ENCODE assay signal across 1 cellular context in genomic region chr6:8085053-8085511, GRCh38.
TF ChIP-seq lines count a peak whose summit lies in the region.

No MANE protein-coding gene starts in this region.

TF ChIP-seq in HepG2, 621 proteins besides CTCF, POLR2A, EP300 and RAD21 (continued from another document and continues in another):
- TF ChIP-seq KDM5A (IDR thresholded peaks at IDR 0.05; ENCODE audit: borderline replicate concordance, low read length) (0 out of 2 replicates have a peak, but pooled peaks have one; percentile 43), GATA4 (IDR thresholded peaks at IDR 0.05; ENCODE audit: borderline replicate concordance, low read depth) (peak; percentile 65; the same call in 1 of the 2 replicates), ZFP90 (CRISPR knock-in tag; IDR thresholded peaks at IDR 0.05; ENCODE audit: borderline replicate concordance) (no peak), ATRX (CRISPR knock-in tag; IDR thresholded peaks at IDR 0.05; ENCODE audit: borderline replicate concordance) (no peak), HIC2 (CRISPR knock-in tag; IDR thresholded peaks at IDR 0.05; ENCODE audit: low read depth) (peak; percentile 50; the same call in 1 of the 2 replicates), RXRA (CRISPR knock-in tag; IDR thresholded peaks at IDR 0.05) (peak; percentile 94; the same call in 1 of the 2 replicates), PHF20 (CRISPR knock-in tag; IDR thresholded peaks at IDR 0.05) (no peak), RBAK (CRISPR knock-in tag; IDR thresholded peaks at IDR 0.05) (no peak), ATF1 (CRISPR knock-in tag; IDR thresholded peaks at IDR 0.05) (peak; percentile 71), ZBTB49 (CRISPR knock-in tag; IDR thresholded peaks at IDR 0.05; ENCODE audit: borderline replicate concordance) (no peak), RFXANK (CRISPR knock-in tag; IDR thresholded peaks at IDR 0.05) (no peak), ZNF549 (CRISPR knock-in tag; IDR thresholded peaks at IDR 0.05) (no peak), PHF5A (CRISPR knock-in tag; IDR thresholded peaks at IDR 0.05; ENCODE audit: low read depth, unreplicated experiment) (peak; percentile 81), MAFF (IDR thresholded peaks at IDR 0.05; ENCODE audit: low read depth, low read length) (no peak), RORA (CRISPR knock-in tag; IDR thresholded peaks at IDR 0.05) (peak; percentile 57; the same call in 1 of the 2 replicates), NCOA2 (CRISPR knock-in tag; IDR thresholded peaks at IDR 0.05) (peak; percentile 95), AKAP8 (CRISPR knock-in tag; IDR thresholded peaks at IDR 0.05) (no peak), ZBTB26 (CRISPR knock-in tag; IDR thresholded peaks at IDR 0.05; ENCODE audit: borderline replicate concordance) (no peak; the same call in 1 of the 2 replicates), ZSCAN30 (CRISPR knock-in tag; IDR thresholded peaks at IDR 0.05) (no peak), SOX6 (IDR thresholded peaks at IDR 0.05) (no peak), SOX6 (CRISPR knock-in tag; IDR thresholded peaks at IDR 0.05) (peak; percentile 95), PAWR (CRISPR knock-in tag; IDR thresholded peaks at IDR 0.05; ENCODE audit: borderline replicate concordance) (no peak), ZNF557 (CRISPR knock-in tag; IDR thresholded peaks at IDR 0.05) (no peak), MAF1 (CRISPR knock-in tag; IDR thresholded peaks at IDR 0.05; ENCODE audit: borderline replicate concordance) (no peak; the same call in 1 of the 2 replicates), ASH2L (IDR thresholded peaks at IDR 0.05; ENCODE audit: insufficient read length, low read depth, low read length) (peak; percentile 73), RBM22 (optimal IDR thresholded peaks at IDR 0.05; ENCODE audit: low read length) (no peak), ZFP41 (CRISPR knock-in tag; IDR thresholded peaks at IDR 0.05; ENCODE audit: borderline replicate concordance) (no peak), ATF4 (CRISPR knock-in tag; IDR thresholded peaks at IDR 0.05) (peak in 1 of 2 experiments; percentile 95; a peak in 2 of 4 replicates), ZNF44 (CRISPR knock-in tag; IDR thresholded peaks at IDR 0.05) (no peak), BORCS8-MEF2B (CRISPR knock-in tag; IDR thresholded peaks at IDR 0.05) (no peak), ZNF317 (CRISPR knock-in tag; IDR thresholded peaks at IDR 0.05) (peak; percentile 83; the same call in 1 of the 2 replicates), CEBPB (IDR thresholded peaks at IDR 0.05; ENCODE audit: borderline replicate concordance, low read depth, low read length) (peak; percentile 96), ZNF253 (CRISPR knock-in tag; IDR thresholded peaks at IDR 0.05; ENCODE audit: borderline replicate concordance) (no peak), MEIS2 (CRISPR knock-in tag; IDR thresholded peaks at IDR 0.05) (peak; percentile 82), IRF9 (CRISPR knock-in tag; IDR thresholded peaks at IDR 0.05; ENCODE audit: borderline replicate concordance) (no peak), ARNTL (CRISPR knock-in tag; IDR thresholded peaks at IDR 0.05) (no peak), ZNF282 (IDR thresholded peaks at IDR 0.05; ENCODE audit: partially characterized antibody) (no peak), ZNF790 (CRISPR knock-in tag; IDR thresholded peaks at IDR 0.05; ENCODE audit: borderline replicate concordance) (no peak), ZBTB46 (CRISPR knock-in tag; IDR thresholded peaks at IDR 0.05; ENCODE audit: borderline replicate concordance) (no peak), NFRKB (IDR thresholded peaks at IDR 0.05) (no peak), NONO (IDR thresholded peaks at IDR 0.05) (no peak), NONO (CRISPR knock-in tag; conservative IDR thresholded peaks at IDR 0.05) (peak; percentile 71), ZNF468 (CRISPR knock-in tag; IDR thresholded peaks at IDR 0.05) (no peak; the same call in 1 of the 2 replicates), ZNF556 (CRISPR knock-in tag; IDR thresholded peaks at IDR 0.05; ENCODE audit: borderline replicate concordance) (peak; percentile 81; the same call in 1 of the 2 replicates), KMT2A (CRISPR knock-in tag; IDR thresholded peaks at IDR 0.05) (peak; percentile 77; the same call in 1 of the 2 replicates), CBX1 (IDR thresholded peaks at IDR 0.05; ENCODE audit: low read depth) (peak; percentile 68), ZNF816 (CRISPR knock-in tag; IDR thresholded peaks at IDR 0.05; ENCODE audit: borderline replicate concordance) (no peak), ZC3H4 (CRISPR knock-in tag; IDR thresholded peaks at IDR 0.05; ENCODE audit: borderline replicate concordance) (no peak), GLMP (CRISPR knock-in tag; IDR thresholded peaks at IDR 0.05; ENCODE audit: borderline replicate concordance) (no peak), ZNF264 (CRISPR knock-in tag; IDR thresholded peaks at IDR 0.05) (no peak), TARDBP (CRISPR knock-in tag; IDR thresholded peaks at IDR 0.05) (peak; percentile 89), ZFP36 (IDR thresholded peaks at IDR 0.05; ENCODE audit: borderline replicate concordance, low read depth, low read length, partially characterized antibody) (no peak)
- TF ChIP-seq, protein P1, sequence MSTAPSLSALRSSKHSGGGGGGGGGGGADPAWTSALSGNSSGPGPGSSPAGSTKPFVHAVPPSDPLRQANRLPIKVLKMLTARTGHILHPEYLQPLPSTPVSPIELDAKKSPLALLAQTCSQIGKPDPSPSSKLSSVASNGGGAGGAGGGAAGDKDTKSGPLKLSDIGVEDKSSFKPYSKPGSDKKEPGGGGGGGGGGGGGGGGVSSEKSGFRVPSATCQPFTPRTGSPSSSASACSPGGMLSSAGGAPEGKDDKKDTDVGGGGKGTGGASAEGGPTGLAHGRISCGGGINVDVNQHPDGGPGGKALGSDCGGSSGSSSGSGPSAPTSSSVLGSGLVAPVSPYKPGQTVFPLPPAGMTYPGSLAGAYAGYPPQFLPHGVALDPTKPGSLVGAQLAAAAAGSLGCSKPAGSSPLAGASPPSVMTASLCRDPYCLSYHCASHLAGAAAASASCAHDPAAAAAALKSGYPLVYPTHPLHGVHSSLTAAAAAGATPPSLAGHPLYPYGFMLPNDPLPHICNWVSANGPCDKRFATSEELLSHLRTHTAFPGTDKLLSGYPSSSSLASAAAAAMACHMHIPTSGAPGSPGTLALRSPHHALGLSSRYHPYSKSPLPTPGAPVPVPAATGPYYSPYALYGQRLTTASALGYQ (CRISPR knock-in tag; IDR thresholded peaks at IDR 0.05) = peak; percentile 87
- TF ChIP-seq, protein P2, sequence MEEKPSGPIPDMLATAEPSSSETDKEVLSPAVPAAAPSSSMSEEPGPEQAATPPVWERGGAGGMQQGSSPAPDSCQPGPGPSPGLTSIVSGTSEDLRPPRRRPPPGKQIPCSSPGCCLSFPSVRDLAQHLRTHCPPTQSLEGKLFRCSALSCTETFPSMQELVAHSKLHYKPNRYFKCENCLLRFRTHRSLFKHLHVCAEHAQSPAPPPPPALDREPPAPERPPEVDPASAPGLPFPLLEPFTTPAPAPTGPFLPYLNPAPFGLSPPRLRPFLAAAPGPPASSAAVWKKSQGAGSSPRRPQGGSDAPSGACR (CRISPR knock-in tag; IDR thresholded peaks at IDR 0.05) = peak; percentile 92
- TF ChIP-seq, protein P3, sequence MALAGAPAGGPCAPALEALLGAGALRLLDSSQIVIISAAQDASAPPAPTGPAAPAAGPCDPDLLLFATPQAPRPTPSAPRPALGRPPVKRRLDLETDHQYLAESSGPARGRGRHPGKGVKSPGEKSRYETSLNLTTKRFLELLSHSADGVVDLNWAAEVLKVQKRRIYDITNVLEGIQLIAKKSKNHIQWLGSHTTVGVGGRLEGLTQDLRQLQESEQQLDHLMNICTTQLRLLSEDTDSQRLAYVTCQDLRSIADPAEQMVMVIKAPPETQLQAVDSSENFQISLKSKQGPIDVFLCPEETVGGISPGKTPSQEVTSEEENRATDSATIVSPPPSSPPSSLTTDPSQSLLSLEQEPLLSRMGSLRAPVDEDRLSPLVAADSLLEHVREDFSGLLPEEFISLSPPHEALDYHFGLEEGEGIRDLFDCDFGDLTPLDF (CRISPR knock-in tag; IDR thresholded peaks at IDR 0.05) = no peak
- TF ChIP-seq, protein P4, sequence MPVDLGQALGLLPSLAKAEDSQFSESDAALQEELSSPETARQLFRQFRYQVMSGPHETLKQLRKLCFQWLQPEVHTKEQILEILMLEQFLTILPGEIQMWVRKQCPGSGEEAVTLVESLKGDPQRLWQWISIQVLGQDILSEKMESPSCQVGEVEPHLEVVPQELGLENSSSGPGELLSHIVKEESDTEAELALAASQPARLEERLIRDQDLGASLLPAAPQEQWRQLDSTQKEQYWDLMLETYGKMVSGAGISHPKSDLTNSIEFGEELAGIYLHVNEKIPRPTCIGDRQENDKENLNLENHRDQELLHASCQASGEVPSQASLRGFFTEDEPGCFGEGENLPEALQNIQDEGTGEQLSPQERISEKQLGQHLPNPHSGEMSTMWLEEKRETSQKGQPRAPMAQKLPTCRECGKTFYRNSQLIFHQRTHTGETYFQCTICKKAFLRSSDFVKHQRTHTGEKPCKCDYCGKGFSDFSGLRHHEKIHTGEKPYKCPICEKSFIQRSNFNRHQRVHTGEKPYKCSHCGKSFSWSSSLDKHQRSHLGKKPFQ (CRISPR knock-in tag; IDR thresholded peaks at IDR 0.05; ENCODE audit: insufficient replicate concordance) = no peak
